In the genomic region with DNA sequence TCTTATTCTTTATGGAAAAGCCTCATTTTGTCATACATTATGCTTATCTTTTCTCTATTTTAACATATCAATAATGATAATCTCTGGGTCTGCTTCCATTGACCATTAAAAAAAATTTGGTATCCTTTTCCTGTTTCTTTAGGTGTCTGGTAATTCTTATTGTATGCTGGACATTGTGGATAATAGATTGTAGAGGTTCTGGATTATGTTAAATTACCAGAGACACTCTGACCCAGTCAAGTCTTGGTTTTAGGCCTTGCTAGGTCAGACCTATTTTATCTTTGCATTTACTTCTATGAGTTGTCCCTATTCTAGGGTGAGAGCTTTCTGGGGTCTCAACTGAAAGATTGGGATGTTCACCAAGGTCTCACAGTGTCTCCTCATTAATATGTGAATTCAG, we compare ENCODE assay signal across 24 cellular contexts.
"Had no signal": no experiment of that assay in that cellular context is flagged by ENCODE, and none has a peak within 500 bp of the region (broad histone marks: within the 10 kb centered on the region; RNA-seq: fewer than 3 reads in every experiment).

No MANE protein-coding gene starts in this region.

- DNase-seq: stimulated activated CD4-positive, alpha-beta T cell treated with anti-CD3 and anti-CD28 coated beads, Interleukin-2, amount 100 ng/mL, for 48 hours; stimulated activated CD4-positive, alpha-beta T cell treated with anti-CD3 and anti-CD28 coated beads, Interleukin-4, amount 100 ng/mL, for 1 hour; stimulated activated CD4-positive, alpha-beta T cell treated with anti-CD3 and anti-CD28 coated beads, Interleukin-4, amount 100 ng/mL, for 24 hours; stimulated activated CD4-positive, alpha-beta T cell treated with anti-CD3 and anti-CD28 coated beads, Interleukin-4, amount 100 ng/mL, for 4 hours; stimulated activated CD8-positive, alpha-beta memory T cell treated with anti-CD3 and anti-CD28 coated beads, Interleukin-4, amount 100 ng/mL, for 48 hours; stimulated activated naive B cell treated with anti-CD40 and anti-IgM and Interleukin-4, amounts not matched to agents 10 μg/mL and 1 μg/mL and 100 μg/mL, for 72 hours; stimulated activated naive CD4-positive, alpha-beta T cell; stimulated activated naive CD4-positive, alpha-beta T cell treated with Interleukin-2 at 50 U/mL for 16 hours; stimulated activated naive CD8-positive, alpha-beta T cell treated with anti-CD3 and anti-CD28 coated beads, Interleukin-15, amount 100 ng/mL, for 72 hours; stimulated activated naive CD8-positive, alpha-beta T cell treated with anti-CD3 and anti-CD28 coated beads, Interleukin-15, Interleukin-2, amounts not matched to agents 100 U/mL and 50 U/mL, for 24 hours; stomach; testis; thyroid gland; tibial artery; transverse colon; upper lobe of left lung; upper lobe of right lung; uterus had no signal

- H3K4me3 ChIP-seq: stomach, suprapubic skin, testis, thoracic aorta, thyroid gland, tibial artery, tibial nerve, transverse colon, upper lobe of left lung, upper lobe of right lung, uterus, vagina had no signal

- H3K4me1 ChIP-seq: stomach, suprapubic skin, testis, thyroid gland, tibial artery, tibial nerve, transverse colon, upper lobe of left lung, upper lobe of right lung, uterus, vagina had no signal

- H3K9me3 ChIP-seq: suprapubic skin, testis, thyroid gland, transverse colon, upper lobe of left lung, upper lobe of right lung, uterus, vagina had no signal

- H3K36me3 ChIP-seq: stomach, suprapubic skin, thoracic aorta, thyroid gland, tibial artery, tibial nerve, transverse colon, upper lobe of left lung, upper lobe of right lung, uterus, vagina had no signal

- H3K27ac ChIP-seq: stomach, suprapubic skin, testis, thoracic aorta, thyroid gland, tibial artery, tibial nerve, transverse colon, upper lobe of left lung, upper lobe of right lung, uterus, vagina had no signal

- ATAC-seq: stimulated activated effector memory CD8-positive, alpha-beta T cell treated with anti-CD3 and anti-CD28 coated beads, Interleukin-12 subunit alpha, Interleukin-12 subunit beta, amount 100 ng/mL, for 72 hours; stimulated activated memory B cell treated with anti-CD40 and anti-IgM and Interleukin-4, amounts not matched to agents 10 μg/mL and 1 μg/mL and 100 μg/mL, for 72 hours; stimulated activated naive B cell treated with anti-CD40 and anti-IgM and Interleukin-4, amounts not matched to agents 10 μg/mL and 1 μg/mL and 100 μg/mL, for 72 hours; stimulated activated naive CD8-positive, alpha-beta T cell treated with anti-CD3 and anti-CD28 coated beads, Interleukin-15, amount 100 ng/mL, for 72 hours; stimulated activated naive CD8-positive, alpha-beta T cell treated with anti-CD3 and anti-CD28 coated beads, Interleukin-15, Interleukin-2, amounts not matched to agents 100 U/mL and 50 U/mL, for 24 hours; upper lobe of right lung had no signal
